ENCODE assay signal across 13 cellular contexts in the genomic region with DNA sequence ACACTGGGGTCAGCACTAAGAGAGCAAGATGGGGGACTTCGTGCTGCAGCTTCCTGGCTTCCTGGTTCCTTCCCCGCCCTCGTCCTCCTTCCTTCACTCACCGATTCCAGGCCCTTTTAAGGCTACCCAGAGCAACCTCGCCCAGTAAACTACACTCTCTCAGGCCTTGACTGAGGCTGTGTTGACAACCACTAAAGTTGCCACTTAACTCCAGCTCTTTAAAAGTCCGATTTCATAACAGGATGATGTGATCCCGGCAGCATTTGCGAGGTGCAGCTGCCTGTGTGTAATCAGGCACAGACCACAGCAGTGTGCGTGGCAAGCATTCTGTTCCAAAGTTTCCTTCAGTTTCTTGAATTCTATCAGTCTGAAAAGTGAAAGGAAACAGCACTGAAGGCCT.
DNase-seq lines count a peak whose midpoint lies in the region; ATAC-seq and TF ChIP-seq lines count a peak whose summit lies in the region.
"Had no signal": no experiment of that assay in that cellular context is flagged by ENCODE, and none has a peak within 500 bp of the region (broad histone marks: within the 10 kb centered on the region; RNA-seq: fewer than 3 reads in every experiment).

No MANE protein-coding gene starts in this region.

- H3K27ac ChIP-seq in lower lobe of right lung: peak overlapping the region; percentile 37
- H3K27ac ChIP-seq in brain microvascular endothelial cell: no peak overlapping the region
- H3K27ac ChIP-seq: BLaER1 treated with 17β-estradiol and CSF1 and Interleukin-3, amounts not matched to agents 10 nM and 100 nM had no signal

- peak; percentile 93 to 97 for ATAC-seq in lower lobe of right lung
- ATAC-seq in GM21723 (IDR thresholded peaks at IDR 0.05; ENCODE audit: unreplicated experiment): no peak

- H3K4me3 ChIP-seq in AG04449 (ENCODE audit: low read depth, low read length) (no peak overlapping the region), choroid plexus epithelial cell (ENCODE audit: low read depth, low read length) (no peak overlapping the region), lower lobe of right lung (no peak overlapping the region), brain microvascular endothelial cell (ENCODE audit: low read depth, low read length) (no peak overlapping the region)
- H3K4me3 ChIP-seq: BLaER1 treated with 17β-estradiol and CSF1 and Interleukin-3, amounts not matched to agents 10 nM and 100 nM had no signal

- H3K36me3 ChIP-seq in lower lobe of right lung (no peaks in the 10 kb centered on the region), brain microvascular endothelial cell (replicated peaks) (no peaks in the 10 kb centered on the region)
- H3K36me3 ChIP-seq: BLaER1 treated with 17β-estradiol and CSF1 and Interleukin-3, amounts not matched to agents 10 nM and 100 nM had no signal

- H3K9me3 ChIP-seq in lower lobe of right lung: no peaks in the 10 kb centered on the region

- H3K27me3 Mint-ChIP-seq in activated CD4-positive, alpha-beta T cell treated with anti-CD3 and anti-CD28 coated beads, Interleukin-2, amount 10 ng/mL, durations not matched to agents 24 days and 14 days: peaks cover 2% of the 10 kb centered on the region

- H3K4me3 Mint-ChIP-seq in activated CD4-positive, alpha-beta T cell treated with anti-CD3 and anti-CD28 coated beads, Interleukin-2, amount 10 ng/mL, durations not matched to agents 24 days and 14 days: no peak overlapping the region
- H3K4me3 Mint-ChIP-seq: IgD-negative memory B cell had no signal

- no peaks in the 10 kb centered on the region for H3K36me3 Mint-ChIP-seq in activated CD4-positive, alpha-beta T cell treated with anti-CD3 and anti-CD28 coated beads, Interleukin-2, amount 10 ng/mL, durations not matched to agents 24 days and 14 days (ENCODE audit: low read depth)
- H3K36me3 Mint-ChIP-seq: IgD-negative memory B cell had no signal

- CTCF ChIA-PET in AG04449 (lab: Yijun Ruan, JAX): no interaction called here

- DNase-seq in AG04449 (ENCODE audit: low read depth, low spot score): peak; percentile 44
- DNase-seq in HCEC 1CT: peak; percentile 39
- peak; percentile 14 for DNase-seq in choroid plexus epithelial cell (ENCODE audit: low read depth)
- DNase-seq in lower lobe of right lung: peak; percentile 65
- no peak for DNase-seq in activated CD4-positive, alpha-beta T cell treated with anti-CD3 and anti-CD28 coated beads, Interleukin-2, amount 10 ng/mL, durations not matched to agents 24 days and 14 days
- no peak for DNase-seq in brain microvascular endothelial cell
- no peak for DNase-seq in activated gamma-delta T cell treated with Interleukin-2 at 50 U/mL for 16 hours
- DNase-seq: erythroblast, GOT3, NCI-H2081 had no signal

- in situ Hi-C loops in brain microvascular endothelial cell (cut with HindIII; ENCODE audit: low pct_ligation_motif_present, low sequenced_read_pairs): no loop called here

- intact Hi-C loops in lower lobe of right lung (cut with DNase I): no loop called here
- intact Hi-C loops in activated CD4-positive, alpha-beta T cell treated with anti-CD3 and anti-CD28 coated beads, Interleukin-2, amount 10 ng/mL, durations not matched to agents 24 days and 14 days (cut with micrococcal nuclease): no loop called here

- H3K9me3 Mint-ChIP-seq in activated CD4-positive, alpha-beta T cell treated with anti-CD3 and anti-CD28 coated beads, Interleukin-2, amount 10 ng/mL, durations not matched to agents 24 days and 14 days: no peaks in the 10 kb centered on the region

- H3K4me1 ChIP-seq in lower lobe of right lung: no peaks in the 10 kb centered on the region

- POLR2A ChIA-PET in AG04449 (lab: Yijun Ruan, JAX): no interaction called here

- H3K27me3 ChIP-seq in lower lobe of right lung (ENCODE audit: low read depth) (no peaks in the 10 kb centered on the region), brain microvascular endothelial cell (replicated peaks) (no peaks in the 10 kb centered on the region)
- H3K27me3 ChIP-seq: BLaER1 treated with 17β-estradiol and CSF1 and Interleukin-3, amounts not matched to agents 10 nM and 100 nM had no signal

- no peak for TF ChIP-seq CTCF in AG04449 (IDR thresholded peaks at IDR 0.05; ENCODE audit: insufficient read depth, low read length, missing control alignments)
- TF ChIP-seq CTCF in choroid plexus epithelial cell (conservative IDR thresholded peaks at IDR 0.05; ENCODE audit: low read depth, low read length): no peak
- TF ChIP-seq CTCF in lower lobe of right lung (IDR thresholded peaks at IDR 0.05): no peak
- no peak for TF ChIP-seq CTCF in brain microvascular endothelial cell (IDR thresholded peaks at IDR 0.05; ENCODE audit: low read depth, low read length, missing control alignments)

- H3K4me1 Mint-ChIP-seq in activated CD4-positive, alpha-beta T cell treated with anti-CD3 and anti-CD28 coated beads, Interleukin-2, amount 10 ng/mL, durations not matched to agents 24 days and 14 days: peaks cover 2% of the 10 kb centered on the region
- H3K4me1 Mint-ChIP-seq: IgD-negative memory B cell had no signal

- H3K27ac Mint-ChIP-seq in activated CD4-positive, alpha-beta T cell treated with anti-CD3 and anti-CD28 coated beads, Interleukin-2, amount 10 ng/mL, durations not matched to agents 24 days and 14 days: no peak overlapping the region
- H3K27ac Mint-ChIP-seq: IgD-negative memory B cell had no signal

Comparison
In these comparisons a context has a peak if more than half of its experiments do, and no peak if none do; other contexts are left out.
1. DNase-seq: peak in AG04449 (single experiment), HCEC 1CT (single experiment), choroid plexus epithelial cell (single experiment) and lower lobe of right lung (single experiment); none in activated CD4-positive, alpha-beta T cell treated with anti-CD3 and anti-CD28 coated beads, Interleukin-2, amount 10 ng/mL, durations not matched to agents 24 days and 14 days (single experiment), brain microvascular endothelial cell (single experiment) and activated gamma-delta T cell treated with Interleukin-2 at 50 U/mL for 16 hours (single experiment).